ENCODE assay signal across 17 cellular contexts in genomic region chr3:57933589-57933988, GRCh38.
"Had no signal": no experiment of that assay in that cellular context is flagged by ENCODE, and none has a peak within 500 bp of the region (broad histone marks: within the 10 kb centered on the region; RNA-seq: fewer than 3 reads in every experiment).

No MANE protein-coding gene starts in this region.

- H3K4me1 ChIP-seq: right atrium auricular region had no signal

- H3K27me3 ChIP-seq: esophagus muscularis mucosa, gastrocnemius medialis, heart right ventricle, right atrium auricular region, stomach had no signal

- H3K9me3 ChIP-seq: esophagus muscularis mucosa, gastrocnemius medialis, heart right ventricle, right atrium auricular region, stomach had no signal

- ATAC-seq: effector memory CD8-positive, alpha-beta T cell; gastrocnemius medialis; heart right ventricle; left ventricle myocardium superior; naive thymus-derived CD4-positive, alpha-beta T cell had no signal

- H3K27ac ChIP-seq: epithelial cell of prostate, gastrocnemius medialis, right atrium auricular region, stomach had no signal

- H3K4me3 ChIP-seq: esophagus muscularis mucosa, gastrocnemius medialis, heart right ventricle, lung, right atrium auricular region, stomach had no signal

- DNase-seq: cortex of kidney; effector memory CD8-positive, alpha-beta T cell; gastrocnemius medialis; heart right ventricle; immature natural killer cell; left ventricle myocardium superior; mesenchymal stem cell; naive thymus-derived CD4-positive, alpha-beta T cell; nephron progenitor cell; small intestine; stimulated activated CD4-positive, alpha-beta T cell treated with anti-CD3 and anti-CD28 coated beads, Interleukin-12 subunit alpha, Interleukin-12 subunit beta, amount 100 ng/mL, for 4 hours; stimulated activated naive CD4-positive, alpha-beta T cell; stomach had no signal
